ENCODE assay signal across 18 cellular contexts in genomic region chr5:133054697-133055471, GRCh38. TPM values are rescaled to one million over a fixed set of nuclear protein-coding genes. Genes with fewer than 3 reads are reported as not detected.
DNase-seq lines count a peak whose midpoint lies in the region; ATAC-seq and TF ChIP-seq lines count a peak whose summit lies in the region.
"Had no signal": no experiment of that assay in that cellular context is flagged by ENCODE, and none has a peak within 500 bp of the region (broad histone marks: within the 10 kb centered on the region; RNA-seq: fewer than 3 reads in every experiment).

No MANE protein-coding gene starts in this region.

- H3K27me3 ChIP-seq in BE2C, result no peaks in the 10 kb centered on the region
- no peaks in the 10 kb centered on the region for H3K27me3 ChIP-seq in iPS-20b (ENCODE audit: insufficient read depth, low read length)
- H3K27me3 ChIP-seq in Caco-2 (replicated peaks; ENCODE audit: control insufficient read depth, insufficient read depth, low read length), result no peaks in the 10 kb centered on the region
- H3K27me3 ChIP-seq: spleen had no signal

- H3K36me3 ChIP-seq in BE2C, result peaks cover 9% of the 10 kb centered on the region
- 0 out of 2 replicates have a peak, but pooled peaks cover 4% of the 10 kb centered on the region for H3K36me3 ChIP-seq in iPS-20b (ENCODE audit: insufficient read depth, low read depth, low read length)
- no peaks in the 10 kb centered on the region for H3K36me3 ChIP-seq in Caco-2 (ENCODE audit: control insufficient read depth, insufficient read depth, low read length)

- H3K4me1 Mint-ChIP-seq in Calu3 (ENCODE audit: low read depth, unreplicated experiment) (peaks cover 53% of the 10 kb centered on the region), T-cell (peaks cover 74 to 78% (median 76%) of the 10 kb centered on the region in 3 donors), Caco-2 (ENCODE audit: low read depth, unreplicated experiment) (peaks cover 22% of the 10 kb centered on the region)

- H3K4me3 ChIP-seq in BE2C (ENCODE audit: low read depth, low read length), result peak overlapping the region; percentile 10; the same call in 1 of the 2 replicates
- H3K4me3 ChIP-seq in iPS-20b (ENCODE audit: low read length), result peak overlapping the region; percentile 1; the same call in 1 of the 2 replicates
- no peak overlapping the region for H3K4me3 ChIP-seq in Caco-2 (ENCODE audit: low read depth, low read length)
- H3K4me3 ChIP-seq: spleen had no signal

- H3K36me3 Mint-ChIP-seq in Calu3 (ENCODE audit: insufficient read depth, unreplicated experiment), result peaks cover 56% of the 10 kb centered on the region
- no peaks in the 10 kb centered on the region for H3K36me3 Mint-ChIP-seq in T-cell
- H3K36me3 Mint-ChIP-seq in Caco-2 (ENCODE audit: insufficient read depth, unreplicated experiment), result peaks cover 38% of the 10 kb centered on the region

- no peak for ATAC-seq in T-cell (replicated peaks in 1 of 4)
- ATAC-seq: esophagus mucosa had no signal

- H3K27ac Mint-ChIP-seq in Calu3 (ENCODE audit: unreplicated experiment) (no peak overlapping the region), T-cell (no peak overlapping the region), Caco-2 (ENCODE audit: unreplicated experiment) (no peak overlapping the region)

- H3K4me3 Mint-ChIP-seq in Calu3 (ENCODE audit: low read depth, unreplicated experiment), result peak overlapping the region; percentile 95
- H3K4me3 Mint-ChIP-seq in T-cell, result peak overlapping the region; percentile 10 to 96 (median 41)
- no peak overlapping the region for H3K4me3 Mint-ChIP-seq in Caco-2 (ENCODE audit: unreplicated experiment)

- peak overlapping the region; percentile 3; the same call in 1 of the 2 replicates for H3K9ac ChIP-seq in iPS-20b (ENCODE audit: low read depth, low read length)
- H3K9ac ChIP-seq: parathyroid adenoma had no signal

- H3K4me1 ChIP-seq in BE2C (no peaks in the 10 kb centered on the region), iPS-20b (ENCODE audit: insufficient read depth, low read length) (peaks cover 11% of the 10 kb centered on the region), Caco-2 (peaks cover 15% of the 10 kb centered on the region)

- POLR2A ChIA-PET in T-cell (lab: Charles Lee), result interaction anchor here in 1 of 2 donors (0.6 kb wide), 1 partner anchor 1792 kb away, joined by 3 read pairs; no protein-coding TSS in a partner anchor
- POLR2A ChIA-PET in Caco-2 (lab: Charles Lee), result interaction anchor here (0.5 to 0.6 kb wide), 2 partner anchors 10 to 34 kb away, joined by 3 to 5 read pairs; no protein-coding TSS in a partner anchor

- BruUV-seq in Calu3 (replicated peaks; lab: Mats Ljungman, UMichigan), result TSS peak; percentile 22
- BruUV-seq in Caco-2 (replicated peaks; lab: Mats Ljungman, UMichigan), result no TSS peak

- intact Hi-C loops in Calu3 (cut with micrococcal nuclease; ENCODE audit: unreplicated experiment) (loop anchor here (5.0 kb wide), 1 partner anchor 38 kb away; no protein-coding TSS in a partner anchor), Caco-2 (cut with micrococcal nuclease; ENCODE audit: unreplicated experiment) (loop anchor here (10.0 kb wide), 1 partner anchor 150 kb away; no protein-coding TSS in a partner anchor)

- H3K27me3 Mint-ChIP-seq in Calu3 (ENCODE audit: unreplicated experiment) (no peaks in the 10 kb centered on the region), T-cell (no peaks in the 10 kb centered on the region), Caco-2 (ENCODE audit: insufficient read depth, unreplicated experiment) (no peaks in the 10 kb centered on the region)

- H3K9me3 ChIP-seq in BE2C (no peaks in the 10 kb centered on the region), iPS-20b (ENCODE audit: insufficient read depth, low read depth, low read length) (no peaks in the 10 kb centered on the region), Caco-2 (no peaks in the 10 kb centered on the region)
- H3K9me3 ChIP-seq: spleen had no signal

- CTCF ChIA-PET in Calu3 (lab: Charles Lee), result interaction anchor here (0.6 kb wide), 1 partner anchor 29 kb away, joined by 4 read pairs; the partner anchor contains the start of gene ZCCHC10
- CTCF ChIA-PET in T-cell (lab: Charles Lee), result interaction anchor here in 1 of 2 donors (0.6 kb wide), 1 partner anchor 16 kb away, joined by 3 read pairs; no protein-coding TSS in a partner anchor
- CTCF ChIA-PET in Caco-2 (lab: Charles Lee), result interaction anchor here (0.6 kb wide), 1 partner anchor 193 kb away, joined by 3 read pairs; no protein-coding TSS in a partner anchor

- H3K27ac ChIP-seq in iPS-20b (ENCODE audit: low read length), result no peak overlapping the region
- H3K27ac ChIP-seq: C4-2B, parathyroid adenoma, spleen had no signal

- DNase-seq in BE2C (no peak), Calu3 (no peak), T-cell (no peak), Caco-2 (no peak), COR-L47 (lab: John Stamatoyannopoulos, UW) (no peak), NCI-H524 treated with DMSO at 0.1 percent for 48 hours (lab: John Stamatoyannopoulos, UW) (no peak)
- DNase-seq in NK-92 treated with Interleukin-12 subunit alpha and Interleukin-12 subunit beta, amount 100 ng/mL, for 24 hours (lab: John Stamatoyannopoulos, UW), result no peak
- DNase-seq: activated CD4-positive, CD25-positive, alpha-beta regulatory T cell treated with anti-CD3 and anti-CD28 coated beads, Interleukin-2, amount 50 U/mL, for 72 hours; activated effector memory CD4-positive, alpha-beta T cell treated with Interleukin-2 at 50 U/mL for 16 hours; cortex of kidney; kidney; NCI-H187 treated with DMSO at 0.1 percent for 48 hours; NCI-H526; spleen had no signal

- TF ChIP-seq CTCF in BE2C (IDR thresholded peaks at IDR 0.05; ENCODE audit: low read depth, low read length) (no peak), Calu3 (IDR thresholded peaks at IDR 0.05; ENCODE audit: unreplicated experiment) (no peak), Caco-2 (IDR thresholded peaks at IDR 0.05; ENCODE audit: insufficient read depth in 1 of 2, low read depth in 1 of 2, low read length in 1 of 2, severe bottlenecking in 1 of 2, unreplicated experiment in 1 of 2) (no peak)

- no peaks in the 10 kb centered on the region for H3K9me3 Mint-ChIP-seq in Calu3 (ENCODE audit: low read depth, unreplicated experiment)
- H3K9me3 Mint-ChIP-seq in T-cell, result no peaks in the 10 kb centered on the region
- no peaks in the 10 kb centered on the region for H3K9me3 Mint-ChIP-seq in Caco-2 (ENCODE audit: unreplicated experiment)

RNA-seq across cellular contexts. Expression of gene HSPA4, which starts 3.1 kb away (rescaled TPM):
- polyA plus RNA-seq in BE2C (2012; ENCODE audit: insufficient read depth, insufficient read length, low read depth), result 76.1 TPM
- 294 and 296 TPM in 2 replicates for total RNA-seq in Calu3 (2022)
- total RNA-seq in T-cell, result 10 to 100 TPM; 47.0 to 55.3 (median 48.1) TPM
- 237 and 249 TPM in 2 replicates for total RNA-seq in Caco-2 (2022)

RNA-seq across cellular contexts. Expression of gene ZCCHC10, which starts 28.5 kb away (rescaled TPM):
- polyA plus RNA-seq in BE2C (2012; ENCODE audit: insufficient read depth, insufficient read length, low read depth), result 25.1 TPM
- 25.9 and 31.8 TPM in 2 replicates for total RNA-seq in Calu3 (2022)
- 10 to 100 TPM; 15.6 to 19.5 (median 16.3) TPM for total RNA-seq in T-cell
- total RNA-seq in Caco-2 (2022), result 32.9 and 34.8 TPM in 2 replicates
